In genomic region chr6:150068786-150069648, GRCh38 we compare ENCODE assay signal across 8 cellular contexts. TPM values are rescaled to one million over a fixed set of nuclear protein-coding genes. Genes with fewer than 3 reads are reported as not detected.
DNase-seq lines count a peak whose midpoint lies in the region; ATAC-seq and TF ChIP-seq lines count a peak whose summit lies in the region.

Gene ULBP3, minus strand, starts transcription at chr6:150069121. Its CDS starts 55 bp downstream, at chr6:150069066.

- peak within 1 kb of the TSS; percentile 75 for H3K4me3 Mint-ChIP-seq in activated T-cell treated with anti-CD3 and anti-CD28 coated beads, Interleukin-2, amount 50 U/mL, for 24 hours

- peak within 1 kb of the TSS; percentile 30 for H3K27ac Mint-ChIP-seq in activated T-cell treated with anti-CD3 and anti-CD28 coated beads, Interleukin-2, amount 50 U/mL, for 24 hours

- H3K4me3 ChIP-seq in NT2/D1 (ENCODE audit: insufficient read length, low read depth) (peak within 1 kb of the TSS; percentile 65), esophagus (ENCODE audit: low read depth in 1 of 2, low read length in 2 of 2) (peak within 1 kb of the TSS; percentile 38 to 66), muscle layer of colon (ENCODE audit: low read depth in 1 of 2, low read length in 2 of 2) (peak within 1 kb of the TSS; percentile 61 to 87)

- H3K4me1 Mint-ChIP-seq in activated T-cell treated with anti-CD3 and anti-CD28 coated beads, Interleukin-2, amount 50 U/mL, for 24 hours (ENCODE audit: low read depth) = peaks cover 19% of the 10 kb centered on the region

- H3K9me3 Mint-ChIP-seq in activated T-cell treated with anti-CD3 and anti-CD28 coated beads, Interleukin-2, amount 50 U/mL, for 24 hours = no peaks in the 10 kb centered on the region

- peak; percentile 77 for TF ChIP-seq CTCF in 22Rv1 (IDR thresholded peaks at IDR 0.05)

- H3K27me3 Mint-ChIP-seq in activated T-cell treated with anti-CD3 and anti-CD28 coated beads, Interleukin-2, amount 50 U/mL, for 24 hours = peaks cover 13% of the 10 kb centered on the region

- WGBS in esophagus, 2 donors = 3 to 4% methylated on average over 54 to 70 of the region's 70 CpGs

- peaks cover 26% of the 10 kb centered on the region for H3K36me3 ChIP-seq in NT2/D1 (ENCODE audit: insufficient read depth, insufficient read length, low read length)
- peaks cover 3 to 7% of the 10 kb centered on the region in 2 donors for H3K36me3 ChIP-seq in esophagus (ENCODE audit: control insufficient read depth in 2 of 2, insufficient read depth in 2 of 2, low read length in 1 of 2)
- no peaks in the 10 kb centered on the region for H3K36me3 ChIP-seq in muscle layer of colon (ENCODE audit: insufficient read depth, low read length)

- H3K4me1 ChIP-seq in NT2/D1 (ENCODE audit: insufficient read depth, insufficient read length) = no peaks in the 10 kb centered on the region
- H3K4me1 ChIP-seq in esophagus (ENCODE audit: control insufficient read depth in 2 of 2, insufficient read depth in 2 of 2, low read length in 1 of 2) = peaks cover 0 to 4% of the 10 kb centered on the region in 2 donors
- peaks cover 5% of the 10 kb centered on the region for H3K4me1 ChIP-seq in muscle layer of colon (ENCODE audit: insufficient read depth, low read length)

- H3K9me3 ChIP-seq in NT2/D1 (ENCODE audit: insufficient read depth, low read length) (no peaks in the 10 kb centered on the region), esophagus (ENCODE audit: control insufficient read depth in 2 of 2, insufficient read depth in 1 of 2, low read depth in 1 of 2, low read length in 1 of 2) (no peaks in the 10 kb centered on the region), muscle layer of colon (ENCODE audit: low read length) (no peaks in the 10 kb centered on the region)

- H3K27ac ChIP-seq in 22Rv1 = no peak within 1 kb of the TSS
- H3K27ac ChIP-seq in esophagus (ENCODE audit: low read depth in 2 of 2, low read length in 1 of 2) = peak within 1 kb of the TSS; percentile 48 to 55
- H3K27ac ChIP-seq in muscle layer of colon (ENCODE audit: low read depth, low read length) = peak within 1 kb of the TSS; percentile 23

- ATAC-seq in GM18511 (IDR thresholded peaks at IDR 0.05; ENCODE audit: unreplicated experiment) (peak; percentile 88), HG03175 (IDR thresholded peaks at IDR 0.05; ENCODE audit: unreplicated experiment) (peak; percentile 69)

- DNase-seq in NT2/D1 (ENCODE audit: low read depth, low spot score) = peak; percentile 51
- peak; percentile 83 for DNase-seq in activated T-cell treated with anti-CD3 and anti-CD28 coated beads, Interleukin-2, amount 50 U/mL, for 24 hours
- peak; percentile 70 for DNase-seq in stimulated activated CD8-positive, alpha-beta memory T cell treated with anti-CD3 and anti-CD28 coated beads, Interleukin-4, amount 100 ng/mL, for 24 hours (ENCODE audit: low read depth)

- H3K27me3 ChIP-seq in NT2/D1 (ENCODE audit: insufficient read depth, insufficient read length) (peaks cover 19% of the 10 kb centered on the region), esophagus (ENCODE audit: control insufficient read depth in 1 of 2, insufficient read depth in 2 of 2, low read length in 2 of 2) (no peaks in the 10 kb centered on the region), muscle layer of colon (ENCODE audit: control insufficient read depth in 1 of 2, insufficient read depth in 2 of 2, low read length in 2 of 2) (no peaks in the 10 kb centered on the region)

- H3K9ac ChIP-seq in NT2/D1 (ENCODE audit: insufficient read length, low read depth) (peak within 1 kb of the TSS; percentile 83), muscle layer of colon (ENCODE audit: low read length) (no peak within 1 kb of the TSS)

- no peaks in the 10 kb centered on the region for H3K36me3 Mint-ChIP-seq in activated T-cell treated with anti-CD3 and anti-CD28 coated beads, Interleukin-2, amount 50 U/mL, for 24 hours (ENCODE audit: low read depth)

RNA-seq across cellular contexts. Expression of gene ULBP3, which starts in this region (rescaled TPM):
- polyA plus RNA-seq in esophagus = 1 to 10 TPM in 1 of 2 donors, under 1 TPM in 1; 0.61 to 1.9 TPM
